8 cellular contexts compared by ENCODE assay signal in the genomic region with DNA sequence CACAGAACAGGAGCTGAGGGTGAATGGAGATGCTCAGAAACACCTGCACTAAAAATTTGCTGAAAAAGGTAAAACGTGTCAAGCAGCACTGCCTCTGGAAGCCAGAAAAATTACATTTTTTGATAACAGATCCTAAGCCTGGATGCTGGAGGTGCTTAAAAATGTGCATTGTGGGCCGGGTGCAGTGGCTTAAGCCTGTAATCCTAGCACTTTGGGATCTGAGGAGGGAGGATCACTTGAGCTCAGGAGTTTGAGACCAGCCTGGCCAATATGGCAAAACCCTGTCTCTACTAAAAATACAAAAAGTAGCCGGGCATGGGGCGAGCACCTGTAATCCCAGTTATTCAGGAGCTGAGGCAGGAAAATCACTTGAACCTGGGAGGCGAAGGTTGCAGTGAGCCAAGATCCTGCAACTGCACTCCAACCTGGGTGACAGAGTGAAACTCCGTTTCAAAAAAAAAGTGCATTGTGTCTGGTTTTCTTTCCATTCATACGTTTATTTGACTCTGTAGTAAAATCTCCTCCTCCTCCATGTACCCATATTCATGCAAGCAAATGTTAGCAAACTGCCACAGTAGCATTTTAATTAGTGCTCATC. TPM values are rescaled to one million over a fixed set of nuclear protein-coding genes. Genes with fewer than 3 reads are reported as not detected.
DNase-seq lines count a peak whose midpoint lies in the region; ATAC-seq and TF ChIP-seq lines count a peak whose summit lies in the region.

No MANE protein-coding gene starts in this region.

- no peaks in the 10 kb centered on the region for H3K27me3 Mint-ChIP-seq in CD4-positive, alpha-beta T cell
- H3K27me3 Mint-ChIP-seq in nephron (ENCODE audit: low read depth): peaks cover 5% of the 10 kb centered on the region

- ATAC-seq in CD4-positive, alpha-beta T cell (ENCODE audit: poor library complexity): peak; percentile 32
- no peak for ATAC-seq in GM21367 (IDR thresholded peaks at IDR 0.05; ENCODE audit: unreplicated experiment)

- peaks cover 31% of the 10 kb centered on the region for H3K4me1 ChIP-seq in KMS-11 (ENCODE audit: low read depth, poor library complexity, severe bottlenecking)

- H4K20me1 ChIP-seq in KMS-11 (ENCODE audit: insufficient read depth): no peaks in the 10 kb centered on the region

- no peak overlapping the region for H3K4me3 ChIP-seq in KMS-11 (IDR thresholded peaks at IDR 0.05; ENCODE audit: insufficient read depth, low read depth, low read length)
- peak overlapping the region; percentile 71 for H3K4me3 ChIP-seq in choroid plexus epithelial cell (ENCODE audit: low read depth, low read length)

- H3K27ac ChIP-seq in CD4-positive, alpha-beta T cell (ENCODE audit: low read depth, low read length): peak overlapping the region; percentile 80
- peak overlapping the region; percentile 67 for H3K27ac ChIP-seq in KMS-11

- H3K36me3 Mint-ChIP-seq in CD4-positive, alpha-beta T cell (ENCODE audit: low read depth): peaks cover 41% of the 10 kb centered on the region
- H3K36me3 Mint-ChIP-seq in nephron (ENCODE audit: low read depth): peaks cover 7% of the 10 kb centered on the region

- CTCF ChIA-PET in CD4-positive, alpha-beta T cell (lab: Charles Lee): interaction anchor here (1.6 kb wide), 1 partner anchor 60 kb away, joined by 5 read pairs; no protein-coding TSS in a partner anchor
- CTCF ChIA-PET in GM10248 (lab: Yijun Ruan, JAX): no interaction called here

- no peaks in the 10 kb centered on the region for H3K79me2 ChIP-seq in KMS-11 (ENCODE audit: insufficient read depth, low read depth)

- peaks cover 47% of the 10 kb centered on the region for H3K4me1 Mint-ChIP-seq in CD4-positive, alpha-beta T cell (ENCODE audit: low read depth)
- peaks cover 18% of the 10 kb centered on the region for H3K4me1 Mint-ChIP-seq in nephron

- no peaks in the 10 kb centered on the region for H3K9me3 ChIP-seq in CD4-positive, alpha-beta T cell (ENCODE audit: control insufficient read depth, low read length)

- H2AFZ ChIP-seq in KMS-11 (ENCODE audit: low read depth): peak overlapping the region; percentile 68

- peak overlapping the region; percentile 69 for H3K9ac ChIP-seq in KMS-11

- H3K9me3 Mint-ChIP-seq in CD4-positive, alpha-beta T cell: no peaks in the 10 kb centered on the region
- no peaks in the 10 kb centered on the region for H3K9me3 Mint-ChIP-seq in nephron

- POLR2A ChIA-PET in CD4-positive, alpha-beta T cell (lab: Charles Lee): interaction anchor here (0.7 to 1.8 kb wide), 3 partner anchors 73 to 1471 kb away, joined by 3 to 6 read pairs (median 6); no protein-coding TSS in a partner anchor
- POLR2A ChIA-PET in GM10248 (lab: Yijun Ruan, JAX): no interaction called here

- peak overlapping the region; percentile 81 for H3K4me2 ChIP-seq in KMS-11

- peak overlapping the region; percentile 97 for H3K4me3 Mint-ChIP-seq in CD4-positive, alpha-beta T cell
- peak overlapping the region; percentile 93 to 97 (median 94) for H3K4me3 Mint-ChIP-seq in nephron

- no peaks in the 10 kb centered on the region for H3K27me3 ChIP-seq in CD4-positive, alpha-beta T cell (ENCODE audit: control insufficient read depth, insufficient read depth, low read length)
- no peaks in the 10 kb centered on the region for H3K27me3 ChIP-seq in KMS-11 (ENCODE audit: insufficient read depth, low read depth)

- H3K36me3 ChIP-seq in KMS-11 (ENCODE audit: insufficient read depth): no peaks in the 10 kb centered on the region

- no peak for DNase-seq in CD4-positive, alpha-beta T cell
- DNase-seq in choroid plexus epithelial cell (ENCODE audit: low read depth) (no peak), LoVo (ENCODE audit: low spot score) (no peak), GM10248 (ENCODE audit: extremely low spot score) (no peak), SHP77 treated with DMSO at 0.1 percent for 48 hours (lab: John Stamatoyannopoulos, UW) (no peak)

- TF ChIP-seq CTCF in CD4-positive, alpha-beta T cell (IDR thresholded peaks at IDR 0.05): no peak
- TF ChIP-seq CTCF in KMS-11 (conservative IDR thresholded peaks at IDR 0.05; ENCODE audit: low read depth, low read length): no peak
- TF ChIP-seq CTCF in choroid plexus epithelial cell (conservative IDR thresholded peaks at IDR 0.05; ENCODE audit: low read depth, low read length): no peak
- no peak for TF ChIP-seq CTCF in nephron (IDR thresholded peaks at IDR 0.05; ENCODE audit: unreplicated experiment in 3 of 3)
- no peak for TF ChIP-seq CTCF in GM10248 (IDR thresholded peaks at IDR 0.05; ENCODE audit: control extremely low read depth, extremely low read depth, low read depth, missing control alignments)

- intact Hi-C loops in CD4-positive, alpha-beta T cell (cut with DNase I, micrococcal nuclease): loop anchor here (5.0 to 10.0 kb wide), 5 partner anchors 41 to 1534 kb away; a partner anchor contains a TSS

- H3K27ac Mint-ChIP-seq in CD4-positive, alpha-beta T cell: peak overlapping the region; percentile 98
- H3K27ac Mint-ChIP-seq in nephron: peak overlapping the region; percentile 96 to 99 (median 97)

RNA-seq across cellular contexts. Expression of a gene that starts 0.6 kb away (rescaled TPM):
- 100 to 1,000 TPM; 109 TPM for total RNA-seq in CD4-positive, alpha-beta T cell

RNA-seq across cellular contexts. Expression of a gene that starts 18.6 kb away (rescaled TPM):
- 10 to 100 TPM in 1 of 2 experiments, 1 to 10 TPM in 1; 9.7 to 10.7 TPM for total RNA-seq in CD4-positive, alpha-beta T cell

RNA-seq across cellular contexts. Expression of a gene that starts 36.5 kb away (rescaled TPM):
- total RNA-seq in CD4-positive, alpha-beta T cell: 10 to 100 TPM; 40.6 to 45.5 TPM

RNA-seq across cellular contexts. Expression of a gene that starts 38.8 kb away (rescaled TPM):
- total RNA-seq in CD4-positive, alpha-beta T cell: 10 to 100 TPM; 21.4 to 26.5 TPM

RNA-seq across cellular contexts. Expression of a gene that starts 56.3 kb away (rescaled TPM):
- total RNA-seq in CD4-positive, alpha-beta T cell: 10 to 100 TPM; 16.2 to 17.5 TPM
